10 cellular contexts compared by ENCODE assay signal in the genomic region with DNA sequence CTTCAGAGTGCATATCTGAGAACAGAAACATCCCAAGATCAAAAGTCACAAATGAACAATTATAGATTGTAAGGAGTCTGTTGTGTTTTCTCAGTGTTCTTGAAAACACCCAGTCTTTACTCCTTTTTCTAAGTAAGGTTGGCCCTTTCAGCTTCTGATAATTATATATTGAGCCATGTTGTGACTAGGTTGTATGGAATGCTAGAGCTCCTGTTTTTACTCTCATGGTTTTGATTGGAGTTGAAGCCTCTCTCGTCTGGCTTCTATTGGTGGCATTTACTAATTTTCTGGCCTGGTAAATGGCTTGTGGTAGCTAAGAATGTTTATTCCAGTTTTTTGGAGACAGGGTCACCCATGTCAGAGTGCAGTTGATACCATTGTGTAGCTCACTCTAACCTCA.
DNase-seq lines count a peak whose midpoint lies in the region; ATAC-seq and TF ChIP-seq lines count a peak whose summit lies in the region.
"Had no signal": no experiment of that assay in that cellular context is flagged by ENCODE, and none has a peak within 500 bp of the region (broad histone marks: within the 10 kb centered on the region; RNA-seq: fewer than 3 reads in every experiment).

No MANE protein-coding gene starts in this region.

- H3K27ac ChIP-seq in HUES48 (ENCODE audit: low read depth, low read length) (peak overlapping the region; percentile 13), mammary epithelial cell (ENCODE audit: insufficient read depth, low read depth, low read length) (peak overlapping the region; percentile 72), left lung (peak overlapping the region; percentile 38 to 95), thyroid gland (peak overlapping the region; percentile 88 to 98 (median 95))

- peaks cover 98% of the 10 kb centered on the region for H3K79me2 ChIP-seq in mammary epithelial cell (ENCODE audit: insufficient read depth, low read length)

- H4K20me1 ChIP-seq in mammary epithelial cell (ENCODE audit: insufficient read depth, low read length), result no peaks in the 10 kb centered on the region

- 56% methylated on average over 1 of the region's 1 CpG for WGBS in mammary epithelial cell (ENCODE audit: low coverage, missing lambda C conversion rate)
- WGBS in thyroid gland, 2 donors, result 35 to 64% methylated on average over 1 of the region's 1 CpG

- H3K4me3 ChIP-seq in HUES48 (ENCODE audit: low read depth, low read length) (no peak overlapping the region), mammary epithelial cell (replicated peaks in 1 of 3; ENCODE audit: insufficient read depth in 1 of 3, low read depth in 2 of 3, low read length in 3 of 3) (no peak overlapping the region), left lung (no peak overlapping the region), thyroid gland (replicated peaks in 1 of 3) (no peak overlapping the region)

- H3K4me1 ChIP-seq in HUES48 (ENCODE audit: control insufficient read depth, insufficient read depth, low read length) (peaks cover 43% of the 10 kb centered on the region), mammary epithelial cell (ENCODE audit: insufficient read depth, low read length) (peaks cover 68% of the 10 kb centered on the region), left lung (peaks cover 48 to 85% of the 10 kb centered on the region in 2 donors), thyroid gland (peaks cover 71 to 88% of the 10 kb centered on the region in 2 donors)

- H2AFZ ChIP-seq in mammary epithelial cell (ENCODE audit: low read depth, low read length), result no peak overlapping the region

- BruUV-seq in mammary epithelial cell (replicated peaks; lab: Mats Ljungman, UMichigan), result no TSS peak

- CTCF ChIA-PET in mammary epithelial cell (lab: Charles Lee; ENCODE audit: low non-redundant PET), result interaction anchor here (0.6 to 1.3 kb wide), 2 partner anchors 81 to 591 kb away, joined by 7 to 15 read pairs; no protein-coding TSS in a partner anchor

- no peak overlapping the region for H3K9ac ChIP-seq in HUES48 (ENCODE audit: low read depth, low read length)
- H3K9ac ChIP-seq in mammary epithelial cell (ENCODE audit: insufficient read depth, low read length), result peak overlapping the region; percentile 25

- intact Hi-C loops in mammary epithelial cell (cut with micrococcal nuclease), result no loop called here
- intact Hi-C loops in left lung (cut with DNase I), result no loop called here
- intact Hi-C loops in thyroid gland (cut with DNase I), result no loop called here
- intact Hi-C loops in left colon (cut with DNase I, micrococcal nuclease), result no loop called here

- H3K36me3 ChIP-seq in HUES48 (ENCODE audit: control insufficient read depth, insufficient read depth, low read length) (peaks cover 5% of the 10 kb centered on the region), mammary epithelial cell (ENCODE audit: insufficient read depth, low read length) (no peaks in the 10 kb centered on the region), left lung (no peaks in the 10 kb centered on the region), thyroid gland (no peaks in the 10 kb centered on the region)

- in situ Hi-C loops in mammary epithelial cell (cut with MboI; ENCODE audit: low sequenced_read_pairs in 2 of 2), result no loop called here

- dilution Hi-C loops in mammary epithelial cell (cut with HindIII; ENCODE audit: low sequenced_read_pairs), result no loop called here

- H3K27me3 ChIP-seq in HUES48 (ENCODE audit: control insufficient read depth, insufficient read depth, low read length) (no peaks in the 10 kb centered on the region), mammary epithelial cell (ENCODE audit: insufficient read depth, low read length) (no peaks in the 10 kb centered on the region), left lung (peaks cover 0 to 6% of the 10 kb centered on the region in 2 donors), thyroid gland (no peaks in the 10 kb centered on the region)

- TF ChIP-seq POLR2A in thyroid gland (IDR thresholded peaks at IDR 0.05), result no peak

- no peaks in the 10 kb centered on the region for H3K9me3 ChIP-seq in HUES48 (ENCODE audit: control insufficient read depth, insufficient read depth, low read length)
- H3K9me3 ChIP-seq in mammary epithelial cell (replicated peaks; ENCODE audit: insufficient read depth, low read length), result no peaks in the 10 kb centered on the region
- no peaks in the 10 kb centered on the region for H3K9me3 ChIP-seq in left lung
- H3K9me3 ChIP-seq in thyroid gland, result no peaks in the 10 kb centered on the region

- peak; percentile 64 for DNase-seq in mammary epithelial cell
- DNase-seq in left lung, result no peak
- DNase-seq in thyroid gland, result no peak
- no peak for DNase-seq in COR-L47 (lab: John Stamatoyannopoulos, UW)
- DNase-seq in left colon, result no peak
- DNase-seq: activated T-cell treated with anti-CD3 and anti-CD28 coated beads, Interleukin-2, amount 50 U/mL, for 4 hours; NCI-H1105 had no signal

- ATAC-seq in left lung, result no peak
- ATAC-seq in GM18870 (IDR thresholded peaks at IDR 0.05; ENCODE audit: unreplicated experiment), result no peak
- ATAC-seq in left colon, result no peak
- ATAC-seq in HG03571 (IDR thresholded peaks at IDR 0.05; ENCODE audit: unreplicated experiment), result no peak
- ATAC-seq: activated T-cell treated with anti-CD3 and anti-CD28 coated beads, Interleukin-2, amount 50 U/mL, for 4 hours had no signal

- H3K4me2 ChIP-seq in mammary epithelial cell (ENCODE audit: insufficient read depth, low read depth, low read length), result peak overlapping the region; percentile 63

- TF ChIP-seq CTCF in mammary epithelial cell (conservative IDR thresholded peaks at IDR 0.05 in 1 of 2, IDR thresholded peaks at IDR 0.05 in 1 of 2; ENCODE audit: extremely low read depth in 1 of 2, insufficient read depth in 1 of 2, low read depth in 1 of 2, low read length in 2 of 2), result no peak
- no peak for TF ChIP-seq CTCF in left lung (IDR thresholded peaks at IDR 0.05)
- TF ChIP-seq CTCF in thyroid gland (IDR thresholded peaks at IDR 0.05), result no peak

Comparison
In these comparisons a context has a peak if more than half of its experiments do, and no peak if none do; other contexts are left out.
1. H3K27ac ChIP-seq: peak in every context shown above with its lines; median percentile 95 in thyroid gland; 72 in mammary epithelial cell; 66 in left lung; 13 in HUES48.